Comparison of ENCODE assay signal across 9 cellular contexts in genomic region chr17:64118452-64118979, GRCh38. TPM values are rescaled to one million over a fixed set of nuclear protein-coding genes. Genes with fewer than 3 reads are reported as not detected.
DNase-seq lines count a peak whose midpoint lies in the region; ATAC-seq and TF ChIP-seq lines count a peak whose summit lies in the region.
"Had no signal": no experiment of that assay in that cellular context is flagged by ENCODE, and none has a peak within 500 bp of the region (broad histone marks: within the 10 kb centered on the region; RNA-seq: fewer than 3 reads in every experiment).

No MANE protein-coding gene starts in this region.

- no peaks in the 10 kb centered on the region for H3K9me3 ChIP-seq in tibial artery

- TF ChIP-seq CTCF in fibroblast of the aortic adventitia (IDR thresholded peaks at IDR 0.05; ENCODE audit: insufficient read depth, low read length) (no peak), tibial artery (IDR thresholded peaks at IDR 0.05) (no peak)

- peak; percentile 50 for DNase-seq in activated CD8-positive, alpha-beta memory T cell treated with anti-CD3 and anti-CD28 coated beads for 24 hours
- no peak for DNase-seq in activated CD8-positive, alpha-beta memory T cell treated with anti-CD3 and anti-CD28 coated beads, Interleukin-2, amount 50 U/mL, for 4 hours
- peak; percentile 22 for DNase-seq in OCI-M2 (lab: John Stamatoyannopoulos, UW; ENCODE audit: unreplicated experiment)
- DNase-seq in fibroblast of the aortic adventitia (ENCODE audit: low read depth): peak; percentile 83
- peak in 1 of 2 donors; percentile 56 for DNase-seq in tibial artery
- DNase-seq in NCI-H526 (lab: John Stamatoyannopoulos, UW): no peak

- H3K4me3 ChIP-seq in fibroblast of the aortic adventitia (ENCODE audit: low read depth, low read length): no peak overlapping the region
- H3K4me3 ChIP-seq in tibial artery: peak overlapping the region; percentile 3 to 15

- intact Hi-C loops in tibial artery (cut with DNase I; ENCODE audit: low total_unique reads): no loop called here

- no peaks in the 10 kb centered on the region for H3K36me3 ChIP-seq in tibial artery

- H3K27ac ChIP-seq in tibial artery: peak overlapping the region; percentile 32 to 54

- H3K4me1 ChIP-seq in tibial artery: peaks cover 0 to 32% (median 19%) of the 10 kb centered on the region in 4 donors

- ATAC-seq in HG03565 (IDR thresholded peaks at IDR 0.05; ENCODE audit: unreplicated experiment) (no peak), HG02973 (IDR thresholded peaks at IDR 0.05; ENCODE audit: unreplicated experiment) (no peak)
- ATAC-seq: CD8-positive, alpha-beta T cell had no signal

- H3K27me3 ChIP-seq in tibial artery: no peaks in the 10 kb centered on the region

RNA-seq across cellular contexts. Expression of gene ERN1, which starts 11.4 kb away (rescaled TPM):
- total RNA-seq in fibroblast of the aortic adventitia (ENCODE audit: low replicate concordance): 11.6 and 13.3 TPM in 2 replicates

Comparison
In these comparisons a context has a peak if more than half of its experiments do, and no peak if none do; other contexts are left out.
1. DNase-seq: peak in activated CD8-positive, alpha-beta memory T cell treated with anti-CD3 and anti-CD28 coated beads for 24 hours (single experiment), OCI-M2 (single experiment) and fibroblast of the aortic adventitia (single experiment); none in activated CD8-positive, alpha-beta memory T cell treated with anti-CD3 and anti-CD28 coated beads, Interleukin-2, amount 50 U/mL, for 4 hours (single experiment) and NCI-H526 (0 of 2).